17 cellular contexts compared by ENCODE assay signal in genomic region chr10:89053555-89053954, GRCh38.
A peak's percentile ranks its signal among the peaks of the same experiment; 100 is the strongest.
DNase-seq lines count a peak whose midpoint lies in the region; ATAC-seq and TF ChIP-seq lines count a peak whose summit lies in the region.
"Had no signal": no experiment of that assay in that cellular context is flagged by ENCODE, and none has a peak within 500 bp of the region (broad histone marks: within the 10 kb centered on the region; RNA-seq: fewer than 3 reads in every experiment).

No MANE protein-coding gene starts in this region.

- POLR2A ChIA-PET in IMR-90 (lab: Charles Lee; ENCODE audit: unreplicated experiment) = no interaction called here

- no peaks in the 10 kb centered on the region for H4K20me1 ChIP-seq in IMR-90 (ENCODE audit: insufficient read depth, low read length)

- no peak overlapping the region for H2BK20ac ChIP-seq in IMR-90 (ENCODE audit: low read depth, low read length)

- H2BK15ac ChIP-seq in IMR-90 (ENCODE audit: low read depth, low read length) = no peak overlapping the region

- no peak overlapping the region for H2AK5ac ChIP-seq in IMR-90 (ENCODE audit: low read depth, low read length)

- H3K9me1 ChIP-seq in IMR-90 (ENCODE audit: insufficient read depth, low read length) = no peaks in the 10 kb centered on the region

- H3K27ac ChIP-seq in IMR-90 (ENCODE audit: insufficient read depth, low read length) (no peak overlapping the region), left lung (no peak overlapping the region), upper lobe of left lung (no peak overlapping the region), aorta (ENCODE audit: low read depth in 1 of 2, low read length in 2 of 2) (no peak overlapping the region)

- H3K27ac Mint-ChIP-seq in progenitor cell of endocrine pancreas = no peak overlapping the region

- DNase-seq in IMR-90 (no peak), fibroblast of the aortic adventitia (ENCODE audit: low read depth) (peak; percentile 34), left lung (no peak), upper lobe of left lung (no peak), progenitor cell of endocrine pancreas (ENCODE audit: low spot score, unreplicated experiment) (no peak), aorta (no peak)
- no peak for DNase-seq in activated CD4-positive, alpha-beta T cell treated with anti-CD3 and anti-CD28 coated beads for 1 hour
- DNase-seq: ACHN; C1 segment of cervical spinal cord; CD8-positive, alpha-beta memory T cell; GOT3; KBM-7; NCI-H1105 treated with DMSO at 0.1 percent for 48 hours; NCI-H1694; NCI-H2081 treated with DMSO at 0.1 percent for 48 hours; NCI-H774; SHP77 had no signal

- TF ChIP-seq POLR2A in IMR-90 (IDR thresholded peaks at IDR 0.05; ENCODE audit: low read depth, low read length) = no peak
- TF ChIP-seq POLR2A in upper lobe of left lung (IDR thresholded peaks at IDR 0.05) = no peak

- H3K18ac ChIP-seq in IMR-90 (ENCODE audit: low read depth, low read length) = no peak overlapping the region

- H3K9me3 ChIP-seq in IMR-90 (ENCODE audit: control insufficient read depth, insufficient read depth, low read length) (no peaks in the 10 kb centered on the region), left lung (no peaks in the 10 kb centered on the region), upper lobe of left lung (no peaks in the 10 kb centered on the region), aorta (ENCODE audit: control insufficient read depth, low read length) (no peaks in the 10 kb centered on the region)

- no peak overlapping the region for H3K4me3 ChIP-seq in IMR-90 (ENCODE audit: insufficient read depth, low read depth, low read length)
- H3K4me3 ChIP-seq in fibroblast of the aortic adventitia (ENCODE audit: low read depth, low read length) = no peak overlapping the region
- H3K4me3 ChIP-seq in left lung = no peak overlapping the region
- no peak overlapping the region for H3K4me3 ChIP-seq in upper lobe of left lung
- H3K4me3 ChIP-seq in aorta (ENCODE audit: low read length in 2 of 2) = no peak overlapping the region

- ATAC-seq in IMR-90 (ENCODE audit: low read depth) (peak; percentile 17; the same call in 1 of the 2 replicates), left lung (peak; percentile 84), upper lobe of left lung (ENCODE audit: low FRiP score in 2 of 2) (peak; percentile 40 to 80), aorta (ENCODE audit: low FRiP score) (no peak)

- 33% methylated on average over 1 of the region's 5 CpGs; no CpG with 5 or more reads in 1 of the 2 experiments for WGBS in IMR-90 (ENCODE audit: extremely low coverage in 2 of 2, insufficient read length in 1 of 2), 2 experiments
- WGBS in upper lobe of left lung, 2 donors = 76 to 87% methylated on average over 4 to 5 of the region's 5 CpGs
- 54 to 60% methylated on average over 5 of the region's 5 CpGs for WGBS in aorta, 2 donors

- TF ChIP-seq CTCF in IMR-90 (conservative IDR thresholded peaks at IDR 0.05; ENCODE audit: low read depth, low read length) (no peak), fibroblast of the aortic adventitia (IDR thresholded peaks at IDR 0.05; ENCODE audit: insufficient read depth, low read length) (no peak), left lung (IDR thresholded peaks at IDR 0.05) (no peak), upper lobe of left lung (IDR thresholded peaks at IDR 0.05) (no peak), progenitor cell of endocrine pancreas (IDR thresholded peaks at IDR 0.05; ENCODE audit: unreplicated experiment) (no peak)

- no peaks in the 10 kb centered on the region for H3K9me3 Mint-ChIP-seq in progenitor cell of endocrine pancreas (ENCODE audit: low read depth)
- H3K9me3 Mint-ChIP-seq: CD8-positive, alpha-beta memory T cell had no signal

- no peak overlapping the region for H3K4me2 ChIP-seq in IMR-90 (ENCODE audit: low read depth, low read length)

- H3K79me1 ChIP-seq in IMR-90 (ENCODE audit: low read depth in 1 of 2, low read length in 2 of 2) = no peaks in the 10 kb centered on the region

- no peak overlapping the region for H4K8ac ChIP-seq in IMR-90 (ENCODE audit: low read depth in 2 of 2, low read length in 2 of 2)

- peaks cover 5% of the 10 kb centered on the region for H3K27me3 Mint-ChIP-seq in progenitor cell of endocrine pancreas
- H3K27me3 Mint-ChIP-seq: CD8-positive, alpha-beta memory T cell had no signal

- H4K5ac ChIP-seq in IMR-90 (ENCODE audit: low read depth, low read length) = no peak overlapping the region

- no peaks in the 10 kb centered on the region for H3K36me3 Mint-ChIP-seq in progenitor cell of endocrine pancreas (ENCODE audit: insufficient read depth)

- no peak overlapping the region for H2AFZ ChIP-seq in IMR-90 (replicated peaks; ENCODE audit: low read length, poor library complexity)

- H3K14ac ChIP-seq in IMR-90 (replicated peaks; ENCODE audit: low read depth, low read length) = no peak overlapping the region; the same call in 1 of the 2 replicates

- no peaks in the 10 kb centered on the region; the same call in 1 of the 2 replicates for H3K36me3 ChIP-seq in IMR-90 (ENCODE audit: control insufficient read depth, insufficient read depth, low read length)
- no peaks in the 10 kb centered on the region for H3K36me3 ChIP-seq in left lung
- H3K36me3 ChIP-seq in upper lobe of left lung = no peaks in the 10 kb centered on the region
- H3K36me3 ChIP-seq in aorta (ENCODE audit: control insufficient read depth in 1 of 2, insufficient read depth in 2 of 2, low read length in 1 of 2) = no peaks in the 10 kb centered on the region

- dilution Hi-C loops in IMR-90 (cut with HindIII; ENCODE audit: low sequenced_read_pairs, unreplicated experiment) = no loop called here

- H3K4me3 Mint-ChIP-seq in progenitor cell of endocrine pancreas (ENCODE audit: low read depth) = no peak overlapping the region
- H3K4me3 Mint-ChIP-seq: CD8-positive, alpha-beta memory T cell had no signal

- no peak overlapping the region; the same call in none of the 2 replicates for H3K23ac ChIP-seq in IMR-90 (ENCODE audit: low read depth, low read length)

- no peak overlapping the region for H4K91ac ChIP-seq in IMR-90 (ENCODE audit: insufficient read depth, low read depth, low read length)

- H3K27me3 ChIP-seq in IMR-90 (ENCODE audit: control insufficient read depth, insufficient read depth, low read length) = no peaks in the 10 kb centered on the region
- H3K27me3 ChIP-seq in left lung = no peaks in the 10 kb centered on the region
- no peaks in the 10 kb centered on the region for H3K27me3 ChIP-seq in upper lobe of left lung
- no peaks in the 10 kb centered on the region for H3K27me3 ChIP-seq in aorta (ENCODE audit: control insufficient read depth in 1 of 2, insufficient read depth in 2 of 2, low read length in 1 of 2)

- no peaks in the 10 kb centered on the region for H3K4me1 Mint-ChIP-seq in progenitor cell of endocrine pancreas (ENCODE audit: low read depth)
- H3K4me1 Mint-ChIP-seq: CD8-positive, alpha-beta memory T cell had no signal

- H3K4ac ChIP-seq in IMR-90 (ENCODE audit: low read depth, low read length) = no peak overlapping the region

- no peak for TF ChIP-seq RAD21 in IMR-90 (IDR thresholded peaks at IDR 0.05; ENCODE audit: low read length)

- no peak overlapping the region for H2BK120ac ChIP-seq in IMR-90 (ENCODE audit: low read depth, low read length)

- in situ Hi-C loops in IMR-90 (cut with MboI; ENCODE audit: low sequenced_read_pairs) = no loop called here

- no peak for TF ChIP-seq EP300 in upper lobe of left lung (IDR thresholded peaks at IDR 0.05)

- H3K4me1 ChIP-seq in IMR-90 (ENCODE audit: control insufficient read depth, insufficient read depth, low read length) (peaks cover 3% of the 10 kb centered on the region; the same call in 1 of the 2 replicates), left lung (peaks cover 0 to 4% of the 10 kb centered on the region in 2 donors), upper lobe of left lung (peaks cover 0 to 4% (median 0%) of the 10 kb centered on the region in 4 donors), aorta (ENCODE audit: control insufficient read depth in 1 of 2, insufficient read depth in 2 of 2, low read length in 2 of 2) (no peaks in the 10 kb centered on the region)

- intact Hi-C loops in IMR-90 (cut with micrococcal nuclease) (no loop called here), left lung (cut with DNase I) (no loop called here), aorta (cut with DNase I) (no loop called here)

- H2AK9ac ChIP-seq in IMR-90 (replicated peaks; ENCODE audit: low read depth, low read length, poor library complexity) = no peak overlapping the region

- H3K9ac ChIP-seq in IMR-90 (ENCODE audit: low read depth, low read length) = no peak overlapping the region

- CTCF ChIA-PET in IMR-90 (lab: Yijun Ruan, JAX) = no interaction called here

- no peak overlapping the region for H3K56ac ChIP-seq in IMR-90 (ENCODE audit: extremely low read depth, insufficient read depth, low read length)

- no TSS peak for BruUV-seq in IMR-90 (replicated peaks; lab: Mats Ljungman, UMichigan)

- no peak overlapping the region for H2BK5ac ChIP-seq in IMR-90 (ENCODE audit: low read depth, low read length, poor library complexity, severe bottlenecking)

TF ChIP-seq in IMR-90, 13 proteins besides CTCF, POLR2A, EP300 and RAD21 (continues in another document):
- TF ChIP-seq NFE2L2 (IDR thresholded peaks at IDR 0.05; ENCODE audit: low read depth, low read length) (no peak), FOS (IDR thresholded peaks at IDR 0.05; ENCODE audit: low read depth, low read length) (no peak), CHD1 (IDR thresholded peaks at IDR 0.05; ENCODE audit: low read depth, low read length) (no peak), BHLHE40 (IDR thresholded peaks at IDR 0.05; ENCODE audit: low read depth, low read length) (no peak), MAZ (IDR thresholded peaks at IDR 0.05; ENCODE audit: borderline replicate concordance, low read depth, low read length) (no peak), MXI1 (IDR thresholded peaks at IDR 0.05; ENCODE audit: borderline replicate concordance, low read depth, low read length) (no peak), MAFK (IDR thresholded peaks at IDR 0.05; ENCODE audit: low read depth, low read length) (no peak), SMC3 (IDR thresholded peaks at IDR 0.05; ENCODE audit: low read depth, low read length) (no peak), CEBPB (IDR thresholded peaks at IDR 0.05; ENCODE audit: low read depth, low read length) (no peak), RFX5 (IDR thresholded peaks at IDR 0.05; ENCODE audit: low read depth, low read length) (no peak)
- TF ChIP-seq, protein P1, sequence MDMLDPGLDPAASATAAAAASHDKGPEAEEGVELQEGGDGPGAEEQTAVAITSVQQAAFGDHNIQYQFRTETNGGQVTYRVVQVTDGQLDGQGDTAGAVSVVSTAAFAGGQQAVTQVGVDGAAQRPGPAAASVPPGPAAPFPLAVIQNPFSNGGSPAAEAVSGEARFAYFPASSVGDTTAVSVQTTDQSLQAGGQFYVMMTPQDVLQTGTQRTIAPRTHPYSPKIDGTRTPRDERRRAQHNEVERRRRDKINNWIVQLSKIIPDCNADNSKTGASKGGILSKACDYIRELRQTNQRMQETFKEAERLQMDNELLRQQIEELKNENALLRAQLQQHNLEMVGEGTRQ (IDR thresholded peaks at IDR 0.05; ENCODE audit: low read depth, low read length) = no peak
